ENCODE assay signal across 27 cellular contexts in genomic region chr10:112934193-112934592, GRCh38.
"Had no signal": no experiment of that assay in that cellular context is flagged by ENCODE, and none has a peak within 500 bp of the region (broad histone marks: within the 10 kb centered on the region; RNA-seq: fewer than 3 reads in every experiment).

No MANE protein-coding gene starts in this region.

- DNase-seq: activated CD4-positive, alpha-beta memory T cell treated with anti-CD3 and anti-CD28 coated beads for 36 hours; activated CD4-positive, alpha-beta T cell treated with anti-CD3 and anti-CD28 coated beads for 36 hours; activated CD4-positive, alpha-beta T cell treated with anti-CD3 and anti-CD28 coated beads, Interleukin-2, amount 10 ng/mL, durations not matched to agents 24 days and 14 days; activated CD4-positive, CD25-positive, alpha-beta regulatory T cell; activated CD4-positive, CD25-positive, alpha-beta regulatory T cell treated with anti-CD3 and anti-CD28 coated beads, Interleukin-2, amount 50 U/mL, for 72 hours; activated CD8-positive, alpha-beta memory T cell treated with anti-CD3 and anti-CD28 coated beads, Interleukin-2, amount 10 ng/mL, durations not matched to agents 7 days and 5 days; activated CD8-positive, alpha-beta memory T cell treated with anti-CD3 and anti-CD28 coated beads, Interleukin-2, amount 50 U/mL, for 4 hours; activated CD8-positive, alpha-beta T cell treated with anti-CD3 and anti-CD28 coated beads, Interleukin-2, amount 10 ng/mL, durations not matched to agents 7 days and 5 days; activated gamma-delta T cell; activated naive CD4-positive, alpha-beta T cell; activated naive CD4-positive, alpha-beta T cell treated with anti-CD3 and anti-CD28 coated beads, Interleukin-2, amount 10 ng/mL, durations not matched to agents 7 days and 5 days; activated naive CD8-positive, alpha-beta T cell treated with anti-CD3 and anti-CD28 coated beads, Interleukin-2, amount 10 ng/mL, durations not matched to agents 7 days and 5 days; activated T-cell treated with anti-CD3 and anti-CD28 coated beads, Interleukin-2, amount 50 U/mL, for 1 hour; activated T-cell treated with anti-CD3 and anti-CD28 coated beads, Interleukin-2, amount 50 U/mL, for 48 hours; caudate nucleus; cortex of kidney; dermis blood vessel endothelial cell; effector CD4-positive, alpha-beta T cell; effector memory CD8-positive, alpha-beta T cell; esophagus squamous epithelium; T-helper 2 cell had no signal

- H3K9me3 Mint-ChIP-seq: activated CD4-positive, alpha-beta T cell treated with anti-CD3 and anti-CD28 coated beads, Interleukin-2, amount 10 ng/mL, durations not matched to agents 24 days and 14 days; activated naive CD4-positive, alpha-beta T cell treated with anti-CD3 and anti-CD28 coated beads, Interleukin-2, amount 10 ng/mL, durations not matched to agents 7 days and 5 days; activated naive CD8-positive, alpha-beta T cell treated with anti-CD3 and anti-CD28 coated beads, Interleukin-2, amount 10 ng/mL, durations not matched to agents 7 days and 5 days had no signal

- H3K4me3 Mint-ChIP-seq: activated CD4-positive, alpha-beta memory T cell treated with anti-CD3 and anti-CD28 coated beads for 36 hours; activated CD4-positive, alpha-beta T cell treated with anti-CD3 and anti-CD28 coated beads for 36 hours; activated CD4-positive, alpha-beta T cell treated with anti-CD3 and anti-CD28 coated beads, Interleukin-2, amount 10 ng/mL, durations not matched to agents 24 days and 14 days; activated CD8-positive, alpha-beta memory T cell treated with anti-CD3 and anti-CD28 coated beads, Interleukin-2, amount 10 ng/mL, durations not matched to agents 7 days and 5 days; activated CD8-positive, alpha-beta T cell treated with anti-CD3 and anti-CD28 coated beads, Interleukin-2, amount 10 ng/mL, durations not matched to agents 7 days and 5 days; activated naive CD4-positive, alpha-beta T cell treated with anti-CD3 and anti-CD28 coated beads, Interleukin-2, amount 10 ng/mL, durations not matched to agents 7 days and 5 days; activated naive CD8-positive, alpha-beta T cell treated with anti-CD3 and anti-CD28 coated beads, Interleukin-2, amount 10 ng/mL, durations not matched to agents 7 days and 5 days; activated T-helper 1 cell treated with anti-CD3 and anti-CD28 coated beads, Interleukin-12 subunit alpha, Interleukin-12 subunit beta, Interleukin-2, Interleukin-4 antibody, amounts not matched to agents 30 ng/mL and 10 ng/mL and 1 ng/mL, durations not matched to agents 14 hours and 24 hours and 36 hours; brain; effector memory CD8-positive, alpha-beta T cell had no signal

- H3K36me3 Mint-ChIP-seq: activated CD8-positive, alpha-beta memory T cell treated with anti-CD3 and anti-CD28 coated beads, Interleukin-2, amount 10 ng/mL, durations not matched to agents 7 days and 5 days; activated naive CD4-positive, alpha-beta T cell treated with anti-CD3 and anti-CD28 coated beads, Interleukin-2, amount 10 ng/mL, durations not matched to agents 7 days and 5 days; activated naive CD8-positive, alpha-beta T cell treated with anti-CD3 and anti-CD28 coated beads, Interleukin-2, amount 10 ng/mL, durations not matched to agents 7 days and 5 days had no signal

- H3K4me1 Mint-ChIP-seq: activated CD4-positive, alpha-beta T cell treated with anti-CD3 and anti-CD28 coated beads for 36 hours; activated CD4-positive, alpha-beta T cell treated with anti-CD3 and anti-CD28 coated beads, Interleukin-2, amount 10 ng/mL, durations not matched to agents 24 days and 14 days; activated CD8-positive, alpha-beta memory T cell treated with anti-CD3 and anti-CD28 coated beads, Interleukin-2, amount 10 ng/mL, durations not matched to agents 7 days and 5 days; activated naive CD4-positive, alpha-beta T cell treated with anti-CD3 and anti-CD28 coated beads, Interleukin-2, amount 10 ng/mL, durations not matched to agents 7 days and 5 days; activated naive CD8-positive, alpha-beta T cell treated with anti-CD3 and anti-CD28 coated beads, Interleukin-2, amount 10 ng/mL, durations not matched to agents 7 days and 5 days had no signal

- H3K27me3 ChIP-seq: ascending aorta, esophagus squamous epithelium had no signal

- H3K27ac Mint-ChIP-seq: activated CD4-positive, alpha-beta memory T cell treated with anti-CD3 and anti-CD28 coated beads for 36 hours; activated CD4-positive, alpha-beta T cell treated with anti-CD3 and anti-CD28 coated beads for 36 hours; activated CD4-positive, alpha-beta T cell treated with anti-CD3 and anti-CD28 coated beads, Interleukin-2, amount 10 ng/mL, durations not matched to agents 24 days and 14 days; activated CD8-positive, alpha-beta memory T cell treated with anti-CD3 and anti-CD28 coated beads, Interleukin-2, amount 10 ng/mL, durations not matched to agents 7 days and 5 days; activated CD8-positive, alpha-beta T cell treated with anti-CD3 and anti-CD28 coated beads, Interleukin-2, amount 10 ng/mL, durations not matched to agents 7 days and 5 days; activated naive CD4-positive, alpha-beta T cell treated with anti-CD3 and anti-CD28 coated beads, Interleukin-2, amount 10 ng/mL, durations not matched to agents 7 days and 5 days; activated naive CD4-positive, alpha-beta T cell treated with anti-CD3 and anti-CD28 coated beads, Interleukin-2, amount 50 U/mL, for 72 hours; activated naive CD8-positive, alpha-beta T cell treated with anti-CD3 and anti-CD28 coated beads, Interleukin-2, amount 10 ng/mL, durations not matched to agents 7 days and 5 days; activated T-helper 1 cell treated with anti-CD3 and anti-CD28 coated beads, Interleukin-12 subunit alpha, Interleukin-12 subunit beta, Interleukin-2, Interleukin-4 antibody, amounts not matched to agents 30 ng/mL and 10 ng/mL and 1 ng/mL, durations not matched to agents 14 hours and 24 hours and 36 hours; activated T-helper 2 cell treated with anti-CD3 and anti-CD28 coated beads, Interferon-gamma antibody, Interleukin-2, Interleukin-4, amounts not matched to agents 10 μg/mL and 5 μg/mL and 100 μg/mL, durations not matched to agents 14 hours and 24 hours and 36 hours; brain; effector memory CD8-positive, alpha-beta T cell had no signal

- H3K27me3 Mint-ChIP-seq: activated CD4-positive, alpha-beta memory T cell treated with anti-CD3 and anti-CD28 coated beads for 36 hours; brain had no signal

- H3K27ac ChIP-seq: ascending aorta, epithelial cell of prostate, esophagus squamous epithelium had no signal

- H3K4me1 ChIP-seq: ascending aorta, esophagus squamous epithelium had no signal

- H3K4me3 ChIP-seq: ascending aorta, esophagus squamous epithelium had no signal

- ATAC-seq: activated CD4-positive, alpha-beta T cell treated with anti-CD3 and anti-CD28 coated beads for 36 hours; activated CD8-positive, alpha-beta memory T cell treated with anti-CD3 and anti-CD28 coated beads, Interleukin-2, amount 10 ng/mL, durations not matched to agents 7 days and 5 days; activated CD8-positive, alpha-beta T cell treated with anti-CD3 and anti-CD28 coated beads, Interleukin-2, amount 10 ng/mL, durations not matched to agents 7 days and 5 days; activated naive CD4-positive, alpha-beta T cell treated with anti-CD3 and anti-CD28 coated beads, Interleukin-2, amount 50 U/mL, for 72 hours; effector memory CD8-positive, alpha-beta T cell had no signal

- H3K36me3 ChIP-seq: ascending aorta, esophagus squamous epithelium had no signal
